26 cellular contexts compared by ENCODE assay signal in genomic region chrX:130055899-130056298, GRCh38.
"Had no signal": no experiment of that assay in that cellular context is flagged by ENCODE, and none has a peak within 500 bp of the region (broad histone marks: within the 10 kb centered on the region; RNA-seq: fewer than 3 reads in every experiment).

No MANE protein-coding gene starts in this region.

- H3K9me3 Mint-ChIP-seq: activated naive CD8-positive, alpha-beta T cell treated with anti-CD3 and anti-CD28 coated beads for 36 hours; activated T-cell treated with anti-CD3 and anti-CD28 coated beads, Interleukin-2, amount 50 U/mL, for 4 hours; activated T-helper 2 cell treated with anti-CD3 and anti-CD28 coated beads, Interferon-gamma antibody, Interleukin-2, Interleukin-4, amounts not matched to agents 10 μg/mL and 5 μg/mL and 100 μg/mL, durations not matched to agents 14 hours and 24 hours and 36 hours; natural killer cell had no signal

- H3K27me3 ChIP-seq: hepatocyte, neutrophil, ovary, right atrium auricular region, spleen, thyroid gland had no signal

- H3K4me3 Mint-ChIP-seq: activated naive CD8-positive, alpha-beta T cell treated with anti-CD3 and anti-CD28 coated beads for 36 hours; activated T-cell treated with anti-CD3 and anti-CD28 coated beads, Interleukin-2, amount 50 U/mL, for 4 hours; natural killer cell had no signal

- H3K4me3 ChIP-seq: coronary artery, hepatocyte, lower lobe of right lung, ovary, psoas muscle, right atrium auricular region, spleen, thyroid gland had no signal

- H3K27ac Mint-ChIP-seq: activated naive CD8-positive, alpha-beta T cell treated with anti-CD3 and anti-CD28 coated beads for 36 hours; activated T-helper 2 cell treated with anti-CD3 and anti-CD28 coated beads, Interferon-gamma antibody, Interleukin-2, Interleukin-4, amounts not matched to agents 10 μg/mL and 5 μg/mL and 100 μg/mL, durations not matched to agents 14 hours and 24 hours and 36 hours; natural killer cell had no signal

- H3K27me3 Mint-ChIP-seq: activated naive CD8-positive, alpha-beta T cell treated with anti-CD3 and anti-CD28 coated beads for 36 hours had no signal

- H3K36me3 ChIP-seq: ovary had no signal

- DNase-seq: activated CD4-positive, alpha-beta T cell treated with anti-CD3 and anti-CD28 coated beads for 4 hours; activated CD4-positive, alpha-beta T cell treated with anti-CD3 and anti-CD28 coated beads, Interleukin-2, amount 50 U/mL, for 48 hours; activated CD8-positive, alpha-beta memory T cell treated with anti-CD3 and anti-CD28 coated beads, Interleukin-2, amount 50 U/mL, for 48 hours; activated naive CD4-positive, alpha-beta T cell; activated naive CD8-positive, alpha-beta T cell treated with anti-CD3 and anti-CD28 coated beads for 36 hours; activated T-cell treated with anti-CD3 and anti-CD28 coated beads, Interleukin-2, amount 50 U/mL, for 4 hours; amygdala; cerebellar nuclear complex; erythroblast; foreskin melanocyte; glutamatergic neuron; lower lobe of right lung; midbrain; natural killer cell; ovary; spleen; stimulated activated CD4-positive, alpha-beta T cell treated with anti-CD3 and anti-CD28 coated beads, Interleukin-4, amount 100 ng/mL, for 24 hours; stimulated activated naive CD8-positive, alpha-beta T cell treated with anti-CD3 and anti-CD28 coated beads, Interleukin-15, Interleukin-2, amounts not matched to agents 100 U/mL and 50 U/mL, for 24 hours; T-helper 1 cell; thyroid gland had no signal

- H3K4me1 Mint-ChIP-seq: activated naive CD8-positive, alpha-beta T cell treated with anti-CD3 and anti-CD28 coated beads for 36 hours; natural killer cell had no signal

- H3K27ac ChIP-seq: hepatocyte, lower lobe of right lung, neutrophil, ovary, psoas muscle, right atrium auricular region, spleen, thyroid gland had no signal

- H3K36me3 Mint-ChIP-seq: activated naive CD8-positive, alpha-beta T cell treated with anti-CD3 and anti-CD28 coated beads for 36 hours; natural killer cell had no signal

- H3K9me3 ChIP-seq: lower lobe of right lung, neutrophil, ovary, psoas muscle, right atrium auricular region, spleen, thyroid gland had no signal

- ATAC-seq: activated T-cell treated with anti-CD3 and anti-CD28 coated beads, Interleukin-2, amount 50 U/mL, for 4 hours; lower lobe of right lung; natural killer cell; stimulated activated naive CD8-positive, alpha-beta T cell treated with anti-CD3 and anti-CD28 coated beads, Interleukin-15, Interleukin-2, amounts not matched to agents 100 U/mL and 50 U/mL, for 24 hours had no signal
